Comparison of ENCODE assay signal across 37 cellular contexts in the genomic region with DNA sequence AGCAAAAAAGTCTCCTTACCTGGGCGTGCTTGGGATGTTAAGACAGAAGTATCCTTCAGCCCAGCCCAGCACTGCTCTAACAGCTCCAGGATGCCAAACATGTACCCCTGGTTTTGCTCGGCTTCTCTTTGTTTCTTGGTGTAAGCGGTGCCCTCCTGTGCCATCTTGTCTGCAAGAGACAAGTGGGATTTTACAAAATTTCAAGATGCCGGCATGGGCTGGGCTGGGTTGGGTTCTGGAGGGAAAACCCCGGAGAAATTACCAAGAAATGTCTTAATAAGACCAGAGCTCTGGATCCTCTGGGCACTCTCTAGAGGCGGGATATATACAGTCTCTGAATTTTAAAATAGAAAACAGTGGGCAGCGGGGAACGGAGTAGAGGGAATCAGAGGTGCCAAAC. TPM values are rescaled to one million over a fixed set of nuclear protein-coding genes. Genes with fewer than 3 reads are reported as not detected.
"Had no signal": no experiment of that assay in that cellular context is flagged by ENCODE, and none has a peak within 500 bp of the region (broad histone marks: within the 10 kb centered on the region; RNA-seq: fewer than 3 reads in every experiment).

No MANE protein-coding gene starts in this region.

- H3K4me1 Mint-ChIP-seq: activated B cell treated with CpG ODN at 0.5 μM for 24 hours; activated CD4-positive, alpha-beta T cell treated with anti-CD3 and anti-CD28 coated beads, Interleukin-2, amount 10 ng/mL, durations not matched to agents 24 days and 14 days; activated T-helper 17 cell treated with anti-CD3 and anti-CD28 coated beads, Interleukin-2, amount 50 U/mL, for 72 hours had no signal

- H3K4me1 ChIP-seq: adrenal gland had no signal

- H3K27ac Mint-ChIP-seq: activated B cell treated with CpG ODN at 0.5 μM for 24 hours; activated CD4-positive, alpha-beta memory T cell treated with anti-CD3 and anti-CD28 coated beads for 36 hours; activated CD4-positive, alpha-beta T cell treated with anti-CD3 and anti-CD28 coated beads, Interleukin-2, amount 10 ng/mL, durations not matched to agents 24 days and 14 days; activated CD8-positive, alpha-beta T cell treated with anti-CD3 and anti-CD28 coated beads for 36 hours; activated naive CD4-positive, alpha-beta T cell treated with anti-CD3 and anti-CD28 coated beads for 36 hours; activated naive CD4-positive, alpha-beta T cell treated with anti-CD3 and anti-CD28 coated beads, Interleukin-2, amount 50 U/mL, for 72 hours; activated naive CD8-positive, alpha-beta T cell treated with anti-CD3 and anti-CD28 coated beads for 36 hours; activated T-cell treated with anti-CD3 and anti-CD28 coated beads, Interleukin-2, amount 50 U/mL, for 72 hours; activated T-helper 1 cell treated with anti-CD3 and anti-CD28 coated beads, Interleukin-12 subunit alpha, Interleukin-12 subunit beta, Interleukin-2, Interleukin-4 antibody, amounts not matched to agents 30 ng/mL and 10 ng/mL and 1 ng/mL, durations not matched to agents 14 hours and 24 hours and 36 hours; activated T-helper 17 cell treated with anti-CD3 and anti-CD28 coated beads, Interleukin-2, amount 50 U/mL, for 72 hours; T-helper 1 cell treated with Interleukin-12 subunit alpha and Interleukin-12 subunit beta and Interleukin-4 antibody, amounts not matched to agents 30 μg/mL and 1 μg/mL, for 36 hours; T-helper 2 cell treated with Interferon-gamma antibody and Interleukin-4, amounts not matched to agents 5 μg/mL and 100 μg/mL, for 36 hours had no signal

- H3K36me3 ChIP-seq: adrenal gland, brain microvascular endothelial cell, breast epithelium had no signal

- H3K27ac ChIP-seq: adrenal gland, body of pancreas, brain microvascular endothelial cell, breast epithelium, VCaP had no signal

- H3K36me3 Mint-ChIP-seq: activated CD4-positive, alpha-beta memory T cell treated with anti-CD3 and anti-CD28 coated beads for 36 hours; activated naive CD8-positive, alpha-beta T cell treated with anti-CD3 and anti-CD28 coated beads for 36 hours had no signal

- H3K9me3 ChIP-seq: adrenal gland, body of pancreas had no signal

- H3K4me3 Mint-ChIP-seq: activated B cell treated with CpG ODN at 0.5 μM for 24 hours; activated CD4-positive, alpha-beta memory T cell treated with anti-CD3 and anti-CD28 coated beads for 36 hours; activated CD4-positive, alpha-beta T cell treated with anti-CD3 and anti-CD28 coated beads, Interleukin-2, amount 10 ng/mL, durations not matched to agents 24 days and 14 days; activated CD8-positive, alpha-beta T cell treated with anti-CD3 and anti-CD28 coated beads for 36 hours; activated naive CD4-positive, alpha-beta T cell treated with anti-CD3 and anti-CD28 coated beads for 36 hours; activated naive CD8-positive, alpha-beta T cell treated with anti-CD3 and anti-CD28 coated beads for 36 hours; activated T-cell treated with anti-CD3 and anti-CD28 coated beads, Interleukin-2, amount 50 U/mL, for 4 hours; activated T-cell treated with anti-CD3 and anti-CD28 coated beads, Interleukin-2, amount 50 U/mL, for 72 hours; activated T-helper 1 cell treated with anti-CD3 and anti-CD28 coated beads, Interleukin-12 subunit alpha, Interleukin-12 subunit beta, Interleukin-2, Interleukin-4 antibody, amounts not matched to agents 30 ng/mL and 10 ng/mL and 1 ng/mL, durations not matched to agents 14 hours and 24 hours and 36 hours; activated T-helper 17 cell treated with anti-CD3 and anti-CD28 coated beads, Interleukin-2, amount 50 U/mL, for 72 hours; T-helper 1 cell treated with Interleukin-12 subunit alpha and Interleukin-12 subunit beta and Interleukin-4 antibody, amounts not matched to agents 30 μg/mL and 1 μg/mL, for 36 hours; T-helper 2 cell treated with Interferon-gamma antibody and Interleukin-4, amounts not matched to agents 5 μg/mL and 100 μg/mL, for 36 hours had no signal

- ATAC-seq: activated CD8-positive, alpha-beta T cell treated with anti-CD3 and anti-CD28 coated beads for 36 hours; activated naive CD4-positive, alpha-beta T cell treated with anti-CD3 and anti-CD28 coated beads, Interleukin-2, amount 50 U/mL, for 72 hours; activated T-cell treated with anti-CD3 and anti-CD28 coated beads, Interleukin-2, amount 50 U/mL, for 4 hours; activated T-cell treated with anti-CD3 and anti-CD28 coated beads, Interleukin-2, amount 50 U/mL, for 72 hours; activated T-helper 17 cell treated with anti-CD3 and anti-CD28 coated beads, Interleukin-2, amount 50 U/mL, for 72 hours; body of pancreas had no signal

- DNase-seq: activated B cell treated with CpG ODN at 0.5 μM for 24 hours; activated CD4-positive, alpha-beta memory T cell treated with anti-CD3 and anti-CD28 coated beads for 36 hours; activated CD4-positive, alpha-beta T cell treated with anti-CD3 and anti-CD28 coated beads for 4 hours; activated CD4-positive, alpha-beta T cell treated with anti-CD3 and anti-CD28 coated beads, Interleukin-2, amount 10 ng/mL, durations not matched to agents 24 days and 14 days; activated CD4-positive, alpha-beta T cell treated with anti-CD3 and anti-CD28 coated beads, Interleukin-2, amount 50 U/mL, for 1 hour; activated CD4-positive, alpha-beta T cell treated with anti-CD3 and anti-CD28 coated beads, Interleukin-2, amount 50 U/mL, for 4 hours; activated CD4-positive, CD25-positive, alpha-beta regulatory T cell treated with anti-CD3 and anti-CD28 coated beads, Interleukin-2, amount 50 U/mL, for 72 hours; activated CD8-positive, alpha-beta memory T cell treated with anti-CD3 and anti-CD28 coated beads, Interleukin-2, amount 50 U/mL, for 4 hours; activated CD8-positive, alpha-beta T cell treated with anti-CD3 and anti-CD28 coated beads for 36 hours; activated effector memory CD4-positive, alpha-beta T cell treated with anti-CD3 and anti-CD28 coated beads, Interleukin-2, amount 50 U/mL, for 16 hours; activated gamma-delta T cell treated with Interleukin-2 at 50 U/mL for 16 hours; activated naive CD4-positive, alpha-beta T cell; activated naive CD4-positive, alpha-beta T cell treated with anti-CD3 and anti-CD28 coated beads for 36 hours; activated naive CD4-positive, alpha-beta T cell treated with anti-CD3 and anti-CD28 coated beads, Interleukin-2, amount 50 U/mL, for 16 hours; activated naive CD8-positive, alpha-beta T cell treated with anti-CD3 and anti-CD28 coated beads for 36 hours; activated T-cell treated with anti-CD3 and anti-CD28 coated beads for 4 hours; activated T-cell treated with anti-CD3 and anti-CD28 coated beads, Interleukin-2, amount 50 U/mL, for 1 hour; activated T-cell treated with anti-CD3 and anti-CD28 coated beads, Interleukin-2, amount 50 U/mL, for 4 hours; activated T-cell treated with anti-CD3 and anti-CD28 coated beads, Interleukin-2, amount 50 U/mL, for 72 hours; adrenal gland; amniotic stem cell; aorta; body of pancreas; brain microvascular endothelial cell; central memory CD4-positive, alpha-beta T cell; T-helper 1 cell; T-helper 2 cell; T-helper 9 cell had no signal

- H3K9me3 Mint-ChIP-seq: activated CD8-positive, alpha-beta T cell treated with anti-CD3 and anti-CD28 coated beads for 36 hours; activated naive CD4-positive, alpha-beta T cell treated with anti-CD3 and anti-CD28 coated beads, Interleukin-2, amount 50 U/mL, for 72 hours; activated T-helper 1 cell treated with anti-CD3 and anti-CD28 coated beads, Interleukin-12 subunit alpha, Interleukin-12 subunit beta, Interleukin-2, Interleukin-4 antibody, amounts not matched to agents 30 ng/mL and 10 ng/mL and 1 ng/mL, durations not matched to agents 14 hours and 24 hours and 36 hours; T-helper 1 cell treated with Interleukin-12 subunit alpha and Interleukin-12 subunit beta and Interleukin-4 antibody, amounts not matched to agents 30 μg/mL and 1 μg/mL, for 36 hours; T-helper 2 cell treated with Interferon-gamma antibody and Interleukin-4, amounts not matched to agents 5 μg/mL and 100 μg/mL, for 36 hours had no signal

- H3K4me3 ChIP-seq: adrenal gland, body of pancreas, breast epithelium had no signal

RNA-seq across cellular contexts. Expression of a gene that starts 4.6 kb away (rescaled TPM):
- total RNA-seq: activated B cell treated with CpG ODN at 0.5 μM for 24 hours; activated CD4-positive, alpha-beta memory T cell treated with anti-CD3 and anti-CD28 coated beads for 36 hours; activated CD4-positive, alpha-beta T cell treated with anti-CD3 and anti-CD28 coated beads, Interleukin-2, amount 10 ng/mL, durations not matched to agents 24 days and 14 days; activated CD8-positive, alpha-beta memory T cell treated with anti-CD3 and anti-CD28 coated beads for 36 hours; activated CD8-positive, alpha-beta T cell treated with anti-CD3 and anti-CD28 coated beads for 36 hours; activated naive CD4-positive, alpha-beta T cell treated with anti-CD3 and anti-CD28 coated beads for 36 hours; activated naive CD4-positive, alpha-beta T cell treated with anti-CD3 and anti-CD28 coated beads, Interleukin-2, amount 50 U/mL, for 72 hours; activated naive CD8-positive, alpha-beta T cell treated with anti-CD3 and anti-CD28 coated beads for 36 hours; activated T-cell treated with anti-CD3 and anti-CD28 coated beads, Interleukin-2, amount 50 U/mL, for 4 hours; activated T-cell treated with anti-CD3 and anti-CD28 coated beads, Interleukin-2, amount 50 U/mL, for 72 hours; activated T-helper 1 cell treated with anti-CD3 and anti-CD28 coated beads, Interleukin-12 subunit alpha, Interleukin-12 subunit beta, Interleukin-2, Interleukin-4 antibody, amounts not matched to agents 30 ng/mL and 10 ng/mL and 1 ng/mL, durations not matched to agents 14 hours and 24 hours and 36 hours; activated T-helper 17 cell treated with anti-CD3 and anti-CD28 coated beads, Interleukin-2, amount 50 U/mL, for 72 hours; adrenal gland; aorta; body of pancreas; breast epithelium; cardiac septum had no signal
- polyA plus RNA-seq: adrenal gland, aorta had no signal
